In genomic region chr13:43006893-43007631, GRCh38 we compare ENCODE assay signal across 1 cellular context.
TF ChIP-seq lines count a peak whose summit lies in the region.

No MANE protein-coding gene starts in this region.

TF ChIP-seq in HepG2, 621 proteins besides CTCF, POLR2A, EP300 and RAD21:
- TF ChIP-seq ARID4A (CRISPR knock-in tag; IDR thresholded peaks at IDR 0.05; ENCODE audit: borderline replicate concordance), result no peak
- no peak for TF ChIP-seq KAT8 (CRISPR knock-in tag; IDR thresholded peaks at IDR 0.05)
- TF ChIP-seq ELF1 (CRISPR knock-in tag; IDR thresholded peaks at IDR 0.05), result no peak
- no peak for TF ChIP-seq ZBTB33 (CRISPR knock-in tag; IDR thresholded peaks at IDR 0.05)
- no peak for TF ChIP-seq ZNF564 (CRISPR knock-in tag; IDR thresholded peaks at IDR 0.05)
- no peak for TF ChIP-seq ZNF724P (CRISPR knock-in tag; IDR thresholded peaks at IDR 0.05; ENCODE audit: borderline replicate concordance)
- no peak for TF ChIP-seq PREB (CRISPR knock-in tag; IDR thresholded peaks at IDR 0.05)
- no peak for TF ChIP-seq ZBTB7B (CRISPR knock-in tag; IDR thresholded peaks at IDR 0.05)
- TF ChIP-seq FOXO4 (CRISPR knock-in tag; conservative IDR thresholded peaks at IDR 0.05), result no peak
- no peak for TF ChIP-seq CREB1 (IDR thresholded peaks at IDR 0.05)
- TF ChIP-seq CREB1 (CRISPR knock-in tag; IDR thresholded peaks at IDR 0.05), result no peak
- TF ChIP-seq FOXA1 (IDR thresholded peaks at IDR 0.05), result no peak
- no peak for TF ChIP-seq FOXA1 (CRISPR knock-in tag; IDR thresholded peaks at IDR 0.05)
- no peak for TF ChIP-seq SRSF9 (IDR thresholded peaks at IDR 0.05; ENCODE audit: borderline replicate concordance, insufficient read depth, low read depth, low read length, poor library complexity, severe bottlenecking)
- TF ChIP-seq HDAC6 (IDR thresholded peaks at IDR 0.05; ENCODE audit: low read depth, low read length), result no peak
- TF ChIP-seq NR1H2 (CRISPR knock-in tag; IDR thresholded peaks at IDR 0.05; ENCODE audit: borderline replicate concordance, low read depth), result no peak
- TF ChIP-seq HMG20A (CRISPR knock-in tag; IDR thresholded peaks at IDR 0.05; ENCODE audit: borderline replicate concordance), result no peak
- no peak for TF ChIP-seq ZNF503 (CRISPR knock-in tag; IDR thresholded peaks at IDR 0.05)
- no peak for TF ChIP-seq NPAS2 (CRISPR knock-in tag; IDR thresholded peaks at IDR 0.05; ENCODE audit: borderline replicate concordance)
